Comparison of ENCODE assay signal across 3 cellular contexts in the genomic region with DNA sequence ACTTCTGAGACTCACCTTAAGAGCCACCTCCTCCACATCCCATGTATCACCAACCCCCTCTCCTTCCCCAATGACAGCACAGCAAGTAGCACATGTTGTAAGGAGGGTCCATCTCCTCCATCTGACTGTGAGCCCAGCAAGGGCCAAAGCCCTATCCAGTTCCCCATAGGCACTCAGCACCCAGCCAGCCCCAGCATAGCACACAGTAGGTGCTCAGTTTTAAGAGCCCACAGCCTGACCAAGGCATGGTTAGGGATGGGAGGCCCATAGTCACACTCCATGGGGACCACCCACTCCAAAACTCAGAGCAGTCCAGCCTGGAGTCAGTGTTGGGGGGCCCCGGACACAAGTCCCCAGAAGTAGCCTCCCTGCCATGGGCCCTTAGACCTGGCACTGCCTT.
TF ChIP-seq lines count a peak whose summit lies in the region.

No MANE protein-coding gene starts in this region.

TF ChIP-seq in HepG2, 621 proteins besides CTCF, POLR2A, EP300 and RAD21:
- TF ChIP-seq DMTF1 (CRISPR knock-in tag; IDR thresholded peaks at IDR 0.05) = no peak
- no peak for TF ChIP-seq ATF1 (CRISPR knock-in tag; IDR thresholded peaks at IDR 0.05)
- TF ChIP-seq NR2F1 (CRISPR knock-in tag; IDR thresholded peaks at IDR 0.05) = no peak
- TF ChIP-seq ZKSCAN1 (IDR thresholded peaks at IDR 0.05; ENCODE audit: low read length) = 0 out of 2 replicates have a peak, but pooled peaks have one; percentile 18
- no peak for TF ChIP-seq SKI (IDR thresholded peaks at IDR 0.05; ENCODE audit: partially characterized antibody)
- TF ChIP-seq GATAD1 (CRISPR knock-in tag; IDR thresholded peaks at IDR 0.05) = no peak

TF ChIP-seq in K562, 482 proteins besides CTCF, POLR2A, EP300 and RAD21:
- TF ChIP-seq ARHGAP35 (IDR thresholded peaks at IDR 0.05; ENCODE audit: partially characterized antibody) (no peak), RBM25 (IDR thresholded peaks at IDR 0.05; ENCODE audit: low read depth, low read length, severe bottlenecking) (no peak), ZKSCAN1 (IDR thresholded peaks at IDR 0.05; ENCODE audit: low read depth, low read length) (peak; percentile 50; the same call in 1 of the 2 replicates), ARID2 (IDR thresholded peaks at IDR 0.05) (no peak), STAT6 (CRISPR knock-in tag; IDR thresholded peaks at IDR 0.05) (no peak), CLOCK (CRISPR knock-in tag; IDR thresholded peaks at IDR 0.05; ENCODE audit: borderline replicate concordance) (no peak)
- TF ChIP-seq, protein P1, sequence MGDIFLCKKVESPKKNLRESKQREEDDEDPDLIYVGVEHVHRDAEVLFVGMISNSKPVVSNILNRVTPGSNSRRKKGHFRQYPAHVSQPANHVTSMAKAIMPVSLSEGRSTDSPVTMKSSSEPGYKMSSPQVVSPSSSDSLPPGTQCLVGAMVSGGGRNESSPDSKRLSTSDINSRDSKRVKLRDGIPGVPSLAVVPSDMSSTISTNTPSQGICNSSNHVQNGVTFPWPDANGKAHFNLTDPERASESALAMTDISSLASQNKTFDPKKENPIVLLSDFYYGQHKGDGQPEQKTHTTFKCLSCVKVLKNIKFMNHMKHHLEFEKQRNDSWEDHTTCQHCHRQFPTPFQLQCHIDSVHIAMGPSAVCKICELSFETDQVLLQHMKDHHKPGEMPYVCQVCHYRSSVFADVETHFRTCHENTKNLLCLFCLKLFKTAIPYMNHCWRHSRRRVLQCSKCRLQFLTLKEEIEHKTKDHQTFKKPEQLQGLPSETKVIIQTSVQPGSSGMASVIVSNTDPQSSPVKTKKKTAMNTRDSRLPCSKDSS (IDR thresholded peaks at IDR 0.05; ENCODE audit: low read depth, partially characterized antibody) = no peak

TF ChIP-seq in SK-N-SH, 30 proteins besides CTCF, POLR2A, EP300 and RAD21:
- TF ChIP-seq GATA2 (CRISPR knock-in tag; IDR thresholded peaks at IDR 0.05) = no peak
- no peak for TF ChIP-seq MEF2A (IDR thresholded peaks at IDR 0.05; ENCODE audit: borderline replicate concordance, low read depth)
- TF ChIP-seq, protein P2, sequence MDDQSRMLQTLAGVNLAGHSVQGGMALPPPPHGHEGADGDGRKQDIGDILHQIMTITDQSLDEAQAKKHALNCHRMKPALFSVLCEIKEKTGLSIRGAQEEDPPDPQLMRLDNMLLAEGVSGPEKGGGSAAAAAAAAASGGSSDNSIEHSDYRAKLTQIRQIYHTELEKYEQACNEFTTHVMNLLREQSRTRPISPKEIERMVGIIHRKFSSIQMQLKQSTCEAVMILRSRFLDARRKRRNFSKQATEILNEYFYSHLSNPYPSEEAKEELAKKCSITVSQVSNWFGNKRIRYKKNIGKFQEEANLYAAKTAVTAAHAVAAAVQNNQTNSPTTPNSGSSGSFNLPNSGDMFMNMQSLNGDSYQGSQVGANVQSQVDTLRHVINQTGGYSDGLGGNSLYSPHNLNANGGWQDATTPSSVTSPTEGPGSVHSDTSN (IDR thresholded peaks at IDR 0.05) = no peak
- no peak for TF ChIP-seq SIN3A (IDR thresholded peaks at IDR 0.05; ENCODE audit: borderline replicate concordance, low read depth, low read length)
- no peak for TF ChIP-seq IRF3 (IDR thresholded peaks at IDR 0.05; ENCODE audit: low read depth, low read length)
- no peak for TF ChIP-seq RFX5 (IDR thresholded peaks at IDR 0.05; ENCODE audit: low read length)
- no peak for TF ChIP-seq FOXM1 (IDR thresholded peaks at IDR 0.05; ENCODE audit: low read depth)
- no peak for TF ChIP-seq FOXJ3 (CRISPR knock-in tag; IDR thresholded peaks at IDR 0.05)
- TF ChIP-seq TCF12 (IDR thresholded peaks at IDR 0.05) = no peak
- no peak for TF ChIP-seq MXI1 (IDR thresholded peaks at IDR 0.05; ENCODE audit: low read depth, low read length)
- no peak for TF ChIP-seq TEAD4 (IDR thresholded peaks at IDR 0.05; ENCODE audit: borderline replicate concordance, insufficient read depth)
- TF ChIP-seq, protein P3, sequence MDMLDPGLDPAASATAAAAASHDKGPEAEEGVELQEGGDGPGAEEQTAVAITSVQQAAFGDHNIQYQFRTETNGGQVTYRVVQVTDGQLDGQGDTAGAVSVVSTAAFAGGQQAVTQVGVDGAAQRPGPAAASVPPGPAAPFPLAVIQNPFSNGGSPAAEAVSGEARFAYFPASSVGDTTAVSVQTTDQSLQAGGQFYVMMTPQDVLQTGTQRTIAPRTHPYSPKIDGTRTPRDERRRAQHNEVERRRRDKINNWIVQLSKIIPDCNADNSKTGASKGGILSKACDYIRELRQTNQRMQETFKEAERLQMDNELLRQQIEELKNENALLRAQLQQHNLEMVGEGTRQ (IDR thresholded peaks at IDR 0.05; ENCODE audit: borderline replicate concordance, low read depth, low read length) = no peak
- no peak for TF ChIP-seq FOSL2 (IDR thresholded peaks at IDR 0.05; ENCODE audit: borderline replicate concordance, low read depth)
- no peak for TF ChIP-seq GABPA (IDR thresholded peaks at IDR 0.05; ENCODE audit: low read depth)
- no peak for TF ChIP-seq POLR2AphosphoS5 (IDR thresholded peaks at IDR 0.05; ENCODE audit: low read depth, low read length)
- TF ChIP-seq, protein P4, sequence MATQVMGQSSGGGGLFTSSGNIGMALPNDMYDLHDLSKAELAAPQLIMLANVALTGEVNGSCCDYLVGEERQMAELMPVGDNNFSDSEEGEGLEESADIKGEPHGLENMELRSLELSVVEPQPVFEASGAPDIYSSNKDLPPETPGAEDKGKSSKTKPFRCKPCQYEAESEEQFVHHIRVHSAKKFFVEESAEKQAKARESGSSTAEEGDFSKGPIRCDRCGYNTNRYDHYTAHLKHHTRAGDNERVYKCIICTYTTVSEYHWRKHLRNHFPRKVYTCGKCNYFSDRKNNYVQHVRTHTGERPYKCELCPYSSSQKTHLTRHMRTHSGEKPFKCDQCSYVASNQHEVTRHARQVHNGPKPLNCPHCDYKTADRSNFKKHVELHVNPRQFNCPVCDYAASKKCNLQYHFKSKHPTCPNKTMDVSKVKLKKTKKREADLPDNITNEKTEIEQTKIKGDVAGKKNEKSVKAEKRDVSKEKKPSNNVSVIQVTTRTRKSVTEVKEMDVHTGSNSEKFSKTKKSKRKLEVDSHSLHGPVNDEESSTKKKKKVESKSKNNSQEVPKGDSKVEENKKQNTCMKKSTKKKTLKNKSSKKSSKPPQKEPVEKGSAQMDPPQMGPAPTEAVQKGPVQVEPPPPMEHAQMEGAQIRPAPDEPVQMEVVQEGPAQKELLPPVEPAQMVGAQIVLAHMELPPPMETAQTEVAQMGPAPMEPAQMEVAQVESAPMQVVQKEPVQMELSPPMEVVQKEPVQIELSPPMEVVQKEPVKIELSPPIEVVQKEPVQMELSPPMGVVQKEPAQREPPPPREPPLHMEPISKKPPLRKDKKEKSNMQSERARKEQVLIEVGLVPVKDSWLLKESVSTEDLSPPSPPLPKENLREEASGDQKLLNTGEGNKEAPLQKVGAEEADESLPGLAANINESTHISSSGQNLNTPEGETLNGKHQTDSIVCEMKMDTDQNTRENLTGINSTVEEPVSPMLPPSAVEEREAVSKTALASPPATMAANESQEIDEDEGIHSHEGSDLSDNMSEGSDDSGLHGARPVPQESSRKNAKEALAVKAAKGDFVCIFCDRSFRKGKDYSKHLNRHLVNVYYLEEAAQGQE (IDR thresholded peaks at IDR 0.05; ENCODE audit: low read depth, low read length) = no peak
- TF ChIP-seq CHD2 (IDR thresholded peaks at IDR 0.05; ENCODE audit: low read length, partially characterized antibody) = no peak
- TF ChIP-seq YY1 (IDR thresholded peaks at IDR 0.05; ENCODE audit: low read depth) = no peak
- TF ChIP-seq RCOR1 (IDR thresholded peaks at IDR 0.05; ENCODE audit: low read length) = no peak
- no peak for TF ChIP-seq NFIC (IDR thresholded peaks at IDR 0.05; ENCODE audit: borderline replicate concordance)
